20 cellular contexts compared by ENCODE assay signal in the genomic region with DNA sequence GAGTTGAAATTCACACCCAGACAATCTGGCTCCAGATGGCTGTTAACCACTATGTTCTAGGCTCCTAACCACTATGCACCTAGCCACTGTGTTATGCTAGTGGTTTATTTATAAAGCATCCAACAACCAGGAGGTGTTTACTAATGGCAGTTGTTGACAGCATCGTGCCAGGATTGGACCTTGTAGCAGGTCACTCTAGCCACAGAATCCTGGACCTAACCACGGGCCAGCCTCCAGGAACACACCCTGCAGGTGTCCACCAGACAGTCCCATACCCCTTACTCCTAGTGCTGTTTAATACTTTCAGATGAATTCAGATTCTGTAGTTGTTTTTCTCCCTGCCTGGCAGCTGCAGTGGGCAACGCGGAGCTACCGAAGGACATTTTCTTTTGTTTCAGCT. TPM values are rescaled to one million over a fixed set of nuclear protein-coding genes. Genes with fewer than 3 reads are reported as not detected.
DNase-seq lines count a peak whose midpoint lies in the region; ATAC-seq, FAIRE-seq and TF ChIP-seq lines count a peak whose summit lies in the region.
"Had no signal": no experiment of that assay in that cellular context is flagged by ENCODE, and none has a peak within 500 bp of the region (broad histone marks: within the 10 kb centered on the region; RNA-seq: fewer than 3 reads in every experiment).

No MANE protein-coding gene starts in this region.

- H3K27me3 ChIP-seq in GM23338 (ENCODE audit: insufficient read depth) = peaks cover 19% of the 10 kb centered on the region
- peaks cover 19% of the 10 kb centered on the region for H3K27me3 ChIP-seq in neural progenitor cell
- peaks cover 0 to 31% (median 4%) of the 10 kb centered on the region in 4 donors for H3K27me3 ChIP-seq in pancreas

- H3K36me3 Mint-ChIP-seq in GM23338 (ENCODE audit: low read depth) (no peaks in the 10 kb centered on the region; the same call in 2 of the 3 replicates), neural progenitor cell (no peaks in the 10 kb centered on the region)

- H3K4me3 Mint-ChIP-seq in GM23338 = no peak overlapping the region
- peak overlapping the region; percentile 33 for H3K4me3 Mint-ChIP-seq in neural progenitor cell
- H3K4me3 Mint-ChIP-seq: B cell; CD4-positive, alpha-beta T cell had no signal

- H3K4me2 ChIP-seq in GM23338 (no peak overlapping the region), neural progenitor cell (peak overlapping the region; percentile 31)

- H3K9me3 ChIP-seq in neural progenitor cell (ENCODE audit: low read depth) (no peaks in the 10 kb centered on the region), pancreas (no peaks in the 10 kb centered on the region)

- H3F3A ChIP-seq in GM23338 (replicated peaks; ENCODE audit: low read depth) (no peaks in the 10 kb centered on the region), neural progenitor cell (ENCODE audit: low read depth) (peaks cover 4% of the 10 kb centered on the region)

- H3K4me1 Mint-ChIP-seq in GM23338 (peaks cover 32% of the 10 kb centered on the region), neural progenitor cell (peaks cover 19% of the 10 kb centered on the region)

- H3K4me3 ChIP-seq in GM23338 = no peak overlapping the region
- H3K4me3 ChIP-seq in neural progenitor cell = no peak overlapping the region
- H3K4me3 ChIP-seq in pancreas = no peak overlapping the region

- H3K27ac ChIP-seq in GM23338 (ENCODE audit: low read depth) = no peak overlapping the region
- no peak overlapping the region for H3K27ac ChIP-seq in neural progenitor cell
- H3K27ac ChIP-seq in pancreas = no peak overlapping the region
- H3K27ac ChIP-seq: HL-60 had no signal

- H3K79me2 ChIP-seq in GM23338 (replicated peaks; ENCODE audit: insufficient read depth) = no peaks in the 10 kb centered on the region
- H3K79me2 ChIP-seq in neural progenitor cell (ENCODE audit: low read depth) = no peaks in the 10 kb centered on the region

- intact Hi-C loops in pancreas (cut with DNase I) = loop anchor here in 1 of 3 donors (10.0 kb wide), 1 partner anchor 275 kb away; no protein-coding TSS in a partner anchor

- 45 to 54% methylated on average over 5 of the region's 5 CpGs for WGBS in pancreas, 2 donors

- H3K36me3 ChIP-seq in GM23338 (ENCODE audit: insufficient read depth) (no peaks in the 10 kb centered on the region), neural progenitor cell (no peaks in the 10 kb centered on the region), pancreas (no peaks in the 10 kb centered on the region)

- H3K27ac Mint-ChIP-seq in GM23338 (no peak overlapping the region), neural progenitor cell (no peak overlapping the region)
- H3K27ac Mint-ChIP-seq: B cell; CD4-positive, alpha-beta T cell had no signal

- H3K9ac ChIP-seq in neural progenitor cell = no peak overlapping the region

- H3K27me3 Mint-ChIP-seq in GM23338 (ENCODE audit: insufficient read depth, low read depth, poor library complexity) (peaks cover 16% of the 10 kb centered on the region), neural progenitor cell (ENCODE audit: insufficient read depth, low read depth) (peaks cover 13% of the 10 kb centered on the region)

- no peaks in the 10 kb centered on the region for H3K9me3 Mint-ChIP-seq in GM23338
- no peaks in the 10 kb centered on the region for H3K9me3 Mint-ChIP-seq in neural progenitor cell
- H3K9me3 Mint-ChIP-seq: CD4-positive, alpha-beta T cell had no signal

- no peaks in the 10 kb centered on the region for H3K9me2 ChIP-seq in GM23338 (ENCODE audit: insufficient read depth)

- no peak for FAIRE-seq in pancreas (lab: Jason Lieb, UNC)
- FAIRE-seq: A204.1, G401.6, GM12891 had no signal

- ATAC-seq in GM23338 = no peak
- peak; percentile 71 for ATAC-seq in left lobe of liver
- no peak for ATAC-seq in pancreas
- no peak for ATAC-seq in GM21529 (IDR thresholded peaks at IDR 0.05; ENCODE audit: unreplicated experiment)
- no peak for ATAC-seq in HG02981 (IDR thresholded peaks at IDR 0.05; ENCODE audit: unreplicated experiment)
- ATAC-seq: HCT116 had no signal

- H3K4me1 ChIP-seq in GM23338 (ENCODE audit: insufficient read depth) = peaks cover 14% of the 10 kb centered on the region
- peaks cover 11% of the 10 kb centered on the region for H3K4me1 ChIP-seq in neural progenitor cell
- H3K4me1 ChIP-seq in pancreas = peaks cover 0 to 5% (median 0%) of the 10 kb centered on the region in 3 donors

- TF ChIP-seq CTCF in GM23338 (conservative IDR thresholded peaks at IDR 0.05; ENCODE audit: low read depth in 2 of 2) (no peak), neural progenitor cell (IDR thresholded peaks at IDR 0.05) (no peak), pancreas (IDR thresholded peaks at IDR 0.05) (no peak)

- DNase-seq in GM23338 (ENCODE audit: low spot score) (peak; percentile 47), RPMI8226 (peak; percentile 21), left lobe of liver (ENCODE audit: low spot score) (peak; percentile 55), neural progenitor cell (ENCODE audit: low spot score) (no peak), pancreas (no peak)
- DNase-seq: C1 segment of cervical spinal cord; Calu3; CD4-positive, alpha-beta T cell; DMS153; DMS79 treated with DMSO at 0.1 percent for 48 hours; EL; IMR-90 had no signal

- H2AFZ ChIP-seq in GM23338 (no peak overlapping the region), neural progenitor cell (replicated peaks) (no peak overlapping the region)

- H4K20me1 ChIP-seq in GM23338 (replicated peaks; ENCODE audit: insufficient read depth) = no peaks in the 10 kb centered on the region
- no peaks in the 10 kb centered on the region for H4K20me1 ChIP-seq in neural progenitor cell (ENCODE audit: low read depth)

TF ChIP-seq in GM23338, 12 proteins besides CTCF, POLR2A, EP300 and RAD21 (continues in another document):
- TF ChIP-seq ZNF331 (CRISPR knock-in tag; IDR thresholded peaks at IDR 0.05; ENCODE audit: low read depth) = no peak
- no peak for TF ChIP-seq JUNB (IDR thresholded peaks at IDR 0.05; ENCODE audit: unreplicated experiment)
- TF ChIP-seq, protein P1, sequence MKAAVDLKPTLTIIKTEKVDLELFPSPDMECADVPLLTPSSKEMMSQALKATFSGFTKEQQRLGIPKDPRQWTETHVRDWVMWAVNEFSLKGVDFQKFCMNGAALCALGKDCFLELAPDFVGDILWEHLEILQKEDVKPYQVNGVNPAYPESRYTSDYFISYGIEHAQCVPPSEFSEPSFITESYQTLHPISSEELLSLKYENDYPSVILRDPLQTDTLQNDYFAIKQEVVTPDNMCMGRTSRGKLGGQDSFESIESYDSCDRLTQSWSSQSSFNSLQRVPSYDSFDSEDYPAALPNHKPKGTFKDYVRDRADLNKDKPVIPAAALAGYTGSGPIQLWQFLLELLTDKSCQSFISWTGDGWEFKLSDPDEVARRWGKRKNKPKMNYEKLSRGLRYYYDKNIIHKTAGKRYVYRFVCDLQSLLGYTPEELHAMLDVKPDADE (IDR thresholded peaks at IDR 0.05) = no peak
- TF ChIP-seq CREB1 (CRISPR knock-in tag; IDR thresholded peaks at IDR 0.05; ENCODE audit: low read depth) = no peak
- TF ChIP-seq EZH2 (IDR thresholded peaks at IDR 0.05; ENCODE audit: low read depth, unreplicated experiment) = no peak
- TF ChIP-seq STAT1 (IDR thresholded peaks at IDR 0.05; ENCODE audit: unreplicated experiment) = no peak
- TF ChIP-seq, protein P2, sequence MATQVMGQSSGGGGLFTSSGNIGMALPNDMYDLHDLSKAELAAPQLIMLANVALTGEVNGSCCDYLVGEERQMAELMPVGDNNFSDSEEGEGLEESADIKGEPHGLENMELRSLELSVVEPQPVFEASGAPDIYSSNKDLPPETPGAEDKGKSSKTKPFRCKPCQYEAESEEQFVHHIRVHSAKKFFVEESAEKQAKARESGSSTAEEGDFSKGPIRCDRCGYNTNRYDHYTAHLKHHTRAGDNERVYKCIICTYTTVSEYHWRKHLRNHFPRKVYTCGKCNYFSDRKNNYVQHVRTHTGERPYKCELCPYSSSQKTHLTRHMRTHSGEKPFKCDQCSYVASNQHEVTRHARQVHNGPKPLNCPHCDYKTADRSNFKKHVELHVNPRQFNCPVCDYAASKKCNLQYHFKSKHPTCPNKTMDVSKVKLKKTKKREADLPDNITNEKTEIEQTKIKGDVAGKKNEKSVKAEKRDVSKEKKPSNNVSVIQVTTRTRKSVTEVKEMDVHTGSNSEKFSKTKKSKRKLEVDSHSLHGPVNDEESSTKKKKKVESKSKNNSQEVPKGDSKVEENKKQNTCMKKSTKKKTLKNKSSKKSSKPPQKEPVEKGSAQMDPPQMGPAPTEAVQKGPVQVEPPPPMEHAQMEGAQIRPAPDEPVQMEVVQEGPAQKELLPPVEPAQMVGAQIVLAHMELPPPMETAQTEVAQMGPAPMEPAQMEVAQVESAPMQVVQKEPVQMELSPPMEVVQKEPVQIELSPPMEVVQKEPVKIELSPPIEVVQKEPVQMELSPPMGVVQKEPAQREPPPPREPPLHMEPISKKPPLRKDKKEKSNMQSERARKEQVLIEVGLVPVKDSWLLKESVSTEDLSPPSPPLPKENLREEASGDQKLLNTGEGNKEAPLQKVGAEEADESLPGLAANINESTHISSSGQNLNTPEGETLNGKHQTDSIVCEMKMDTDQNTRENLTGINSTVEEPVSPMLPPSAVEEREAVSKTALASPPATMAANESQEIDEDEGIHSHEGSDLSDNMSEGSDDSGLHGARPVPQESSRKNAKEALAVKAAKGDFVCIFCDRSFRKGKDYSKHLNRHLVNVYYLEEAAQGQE (IDR thresholded peaks at IDR 0.05; ENCODE audit: unreplicated experiment) = no peak
- TF ChIP-seq NANOG (IDR thresholded peaks at IDR 0.05; ENCODE audit: borderline replicate concordance) = no peak
- TF ChIP-seq ZNF114 (CRISPR knock-in tag; IDR thresholded peaks at IDR 0.05) = no peak
- no peak for TF ChIP-seq POLR2AphosphoS5 (IDR thresholded peaks at IDR 0.05; ENCODE audit: low read depth)
- no peak for TF ChIP-seq EZH2phosphoT487 (IDR thresholded peaks at IDR 0.05; ENCODE audit: unreplicated experiment)

RNA-seq across cellular contexts. Expression of a gene that starts 4.2 kb away (rescaled TPM):
- total RNA-seq in GM23338 (2014; rRNA removed; shearing (Covaris generic)) = 4.4 and 4.5 TPM in 2 replicates
- 1.7 and 2.5 TPM in 2 replicates for polyA plus RNA-seq in GM23338 (2016; fragmentation: Nextera tagmentation; extraction: Ambion mirVana)
- 43.2 TPM for total RNA-seq in left lobe of liver
- 2.1 and 2.5 TPM in 2 replicates for total RNA-seq in neural progenitor cell (ENCODE audit: low replicate concordance)
- total RNA-seq in pancreas = under 1 TPM; 0.03 to 0.16 (median 0.07) TPM
- polyA plus RNA-seq in pancreas = under 1 TPM; under 0.01 to 0.04 TPM
- total RNA-seq: B cell, Calu3, IMR-90 had no signal
- polyA plus RNA-seq: IMR-90 had no signal

Comparison
In these comparisons a context has a peak if more than half of its experiments do, and no peak if none do; other contexts are left out.
1. DNase-seq: peak in GM23338 (single experiment), RPMI8226 (single experiment) and left lobe of liver (single experiment); none in neural progenitor cell (single experiment) and pancreas (0 of 6).